Comparison of ENCODE assay signal across 8 cellular contexts in genomic region chr21:31554511-31555022, GRCh38.
DNase-seq lines count a peak whose midpoint lies in the region; ATAC-seq and TF ChIP-seq lines count a peak whose summit lies in the region.

No MANE protein-coding gene starts in this region.

- DNase-seq in WTC11 (ENCODE audit: low spot score) (no peak), fibroblast of mammary gland (ENCODE audit: low read depth) (peak; percentile 21), kidney glomerular epithelial cell (lab: John Stamatoyannopoulos, UW) (no peak), lower lobe of right lung (no peak), NCI-H2107 treated with DMSO at 0.1 percent for 48 hours (lab: John Stamatoyannopoulos, UW; ENCODE audit: unreplicated experiment) (no peak)

- peak; percentile 63 for ATAC-seq in GM18517 (IDR thresholded peaks at IDR 0.05; ENCODE audit: unreplicated experiment)
- peak; percentile 90 for ATAC-seq in HG02870 (IDR thresholded peaks at IDR 0.05; ENCODE audit: unreplicated experiment)
- no peak; the same call in 1 of the 2 replicates for ATAC-seq in WTC11
- peak; percentile 65 for ATAC-seq in stimulated activated memory B cell treated with anti-CD40 and anti-IgM and Interleukin-4, amounts not matched to agents 10 μg/mL and 1 μg/mL and 100 μg/mL, for 72 hours
- ATAC-seq in lower lobe of right lung: no peak

- H3K27me3 ChIP-seq in lower lobe of right lung (ENCODE audit: low read depth): peaks cover 40% of the 10 kb centered on the region

- H3K9me3 Mint-ChIP-seq in WTC11: 0 out of 2 replicates have a peak, but pooled peaks cover 5% of the 10 kb centered on the region
- peaks cover 7% of the 10 kb centered on the region for H3K9me3 Mint-ChIP-seq in stimulated activated memory B cell treated with anti-CD40 and anti-IgM and Interleukin-4, amounts not matched to agents 10 μg/mL and 1 μg/mL and 100 μg/mL, for 72 hours

- peak overlapping the region; percentile 96 for H3K27ac Mint-ChIP-seq in WTC11
- no peak overlapping the region for H3K27ac Mint-ChIP-seq in stimulated activated memory B cell treated with anti-CD40 and anti-IgM and Interleukin-4, amounts not matched to agents 10 μg/mL and 1 μg/mL and 100 μg/mL, for 72 hours

- CTCF ChIA-PET in WTC11 (lab: Charles Lee): interaction anchor here (1.0 to 1.6 kb wide), 7 partner anchors 8 to 95 kb away, joined by 3 to 8 read pairs (median 3); no protein-coding TSS in a partner anchor

- H3K4me3 ChIP-seq in fibroblast of mammary gland (ENCODE audit: control insufficient read depth, low read depth, low read length) (no peak overlapping the region), lower lobe of right lung (no peak overlapping the region)

- intact Hi-C loops in lower lobe of right lung (cut with DNase I): no loop called here

- TF ChIP-seq CTCF in WTC11 (IDR thresholded peaks at IDR 0.05) (no peak), fibroblast of mammary gland (conservative IDR thresholded peaks at IDR 0.05; ENCODE audit: control insufficient read depth, insufficient read depth, low read depth, low read length) (no peak), lower lobe of right lung (IDR thresholded peaks at IDR 0.05) (no peak)

- H3K36me3 ChIP-seq in lower lobe of right lung: no peaks in the 10 kb centered on the region

- no peak overlapping the region for H3K27ac ChIP-seq in lower lobe of right lung

- H3K9me3 ChIP-seq in lower lobe of right lung: no peaks in the 10 kb centered on the region

- H3K27me3 Mint-ChIP-seq in WTC11 (ENCODE audit: low read depth): peaks cover 21% of the 10 kb centered on the region
- peaks cover 81% of the 10 kb centered on the region for H3K27me3 Mint-ChIP-seq in stimulated activated memory B cell treated with anti-CD40 and anti-IgM and Interleukin-4, amounts not matched to agents 10 μg/mL and 1 μg/mL and 100 μg/mL, for 72 hours

- H3K4me3 Mint-ChIP-seq in WTC11: peak overlapping the region; percentile 34
- no peak overlapping the region for H3K4me3 Mint-ChIP-seq in stimulated activated memory B cell treated with anti-CD40 and anti-IgM and Interleukin-4, amounts not matched to agents 10 μg/mL and 1 μg/mL and 100 μg/mL, for 72 hours

- no peaks in the 10 kb centered on the region for H3K36me3 Mint-ChIP-seq in WTC11
- no peaks in the 10 kb centered on the region for H3K36me3 Mint-ChIP-seq in stimulated activated memory B cell treated with anti-CD40 and anti-IgM and Interleukin-4, amounts not matched to agents 10 μg/mL and 1 μg/mL and 100 μg/mL, for 72 hours

- peaks cover 13% of the 10 kb centered on the region for H3K4me1 ChIP-seq in lower lobe of right lung

- POLR2A ChIA-PET in WTC11 (lab: Charles Lee): interaction anchor here (1.3 kb wide), 1 partner anchor 11 kb away, joined by 3 read pairs; no protein-coding TSS in a partner anchor

- H3K4me1 Mint-ChIP-seq in WTC11: peaks cover 50% of the 10 kb centered on the region
- peaks cover 27% of the 10 kb centered on the region for H3K4me1 Mint-ChIP-seq in stimulated activated memory B cell treated with anti-CD40 and anti-IgM and Interleukin-4, amounts not matched to agents 10 μg/mL and 1 μg/mL and 100 μg/mL, for 72 hours

TF ChIP-seq in WTC11, 78 proteins besides CTCF, POLR2A, EP300 and RAD21:
- TF ChIP-seq, protein P1, sequence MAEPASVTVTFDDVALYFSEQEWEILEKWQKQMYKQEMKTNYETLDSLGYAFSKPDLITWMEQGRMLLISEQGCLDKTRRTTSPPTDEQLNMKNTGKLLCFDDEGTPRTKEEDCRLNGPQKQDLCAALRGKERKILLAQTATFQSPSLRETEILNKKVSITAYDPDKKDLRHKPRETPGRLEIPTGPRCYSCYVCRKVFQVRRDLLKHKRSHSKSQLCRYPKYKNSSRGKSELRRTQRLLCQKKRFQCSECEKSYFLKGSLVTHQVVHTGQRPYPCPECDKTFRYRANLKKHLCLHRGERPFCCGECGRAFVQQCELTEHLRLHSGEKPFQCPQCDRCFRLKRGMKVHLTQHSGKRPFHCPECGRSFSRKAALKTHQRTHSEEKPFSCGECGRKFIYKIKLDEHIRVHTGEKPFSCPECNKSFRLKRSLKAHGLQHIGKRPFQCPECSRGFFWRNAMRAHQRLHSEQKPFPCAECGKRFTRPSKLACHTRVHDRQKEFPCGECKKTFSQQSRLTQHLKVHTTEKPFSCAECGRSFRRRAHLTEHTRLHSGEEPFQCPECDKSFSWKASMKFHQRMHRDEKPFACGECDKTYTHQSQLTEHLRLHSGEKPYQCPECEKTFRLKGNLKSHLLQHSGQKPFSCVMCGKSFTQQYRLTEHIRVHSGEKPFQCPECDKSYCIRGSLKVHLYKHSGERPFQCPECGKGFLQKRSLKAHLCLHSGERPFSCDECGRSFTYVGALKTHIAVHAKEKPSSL (CRISPR knock-in tag; conservative IDR thresholded peaks at IDR 0.05): no peak
- TF ChIP-seq E2F5 (CRISPR knock-in tag; IDR thresholded peaks at IDR 0.05): no peak
- no peak for TF ChIP-seq RELA (CRISPR knock-in tag; IDR thresholded peaks at IDR 0.05; ENCODE audit: borderline replicate concordance)
- TF ChIP-seq, protein P2, sequence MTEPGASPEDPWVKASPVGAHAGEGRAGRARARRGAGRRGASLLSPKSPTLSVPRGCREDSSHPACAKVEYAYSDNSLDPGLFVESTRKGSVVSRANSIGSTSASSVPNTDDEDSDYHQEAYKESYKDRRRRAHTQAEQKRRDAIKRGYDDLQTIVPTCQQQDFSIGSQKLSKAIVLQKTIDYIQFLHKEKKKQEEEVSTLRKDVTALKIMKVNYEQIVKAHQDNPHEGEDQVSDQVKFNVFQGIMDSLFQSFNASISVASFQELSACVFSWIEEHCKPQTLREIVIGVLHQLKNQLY (CRISPR knock-in tag; IDR thresholded peaks at IDR 0.05): no peak
- TF ChIP-seq NR2C2 (CRISPR knock-in tag; IDR thresholded peaks at IDR 0.05): no peak
- TF ChIP-seq ZNF512 (CRISPR knock-in tag; IDR thresholded peaks at IDR 0.05; ENCODE audit: borderline replicate concordance): no peak
- no peak for TF ChIP-seq ZSCAN18 (CRISPR knock-in tag; IDR thresholded peaks at IDR 0.05)
- no peak for TF ChIP-seq NR1H2 (CRISPR knock-in tag; IDR thresholded peaks at IDR 0.05)

Comparison
In these comparisons a context has a peak if more than half of its experiments do, and no peak if none do; other contexts are left out.
1. ATAC-seq: peak in GM18517 (single experiment), HG02870 (single experiment) and stimulated activated memory B cell treated with anti-CD40 and anti-IgM and Interleukin-4, amounts not matched to agents 10 μg/mL and 1 μg/mL and 100 μg/mL, for 72 hours (single experiment); none in WTC11 (single experiment) and lower lobe of right lung (0 of 2).